14 cellular contexts compared by ENCODE assay signal in the genomic region with DNA sequence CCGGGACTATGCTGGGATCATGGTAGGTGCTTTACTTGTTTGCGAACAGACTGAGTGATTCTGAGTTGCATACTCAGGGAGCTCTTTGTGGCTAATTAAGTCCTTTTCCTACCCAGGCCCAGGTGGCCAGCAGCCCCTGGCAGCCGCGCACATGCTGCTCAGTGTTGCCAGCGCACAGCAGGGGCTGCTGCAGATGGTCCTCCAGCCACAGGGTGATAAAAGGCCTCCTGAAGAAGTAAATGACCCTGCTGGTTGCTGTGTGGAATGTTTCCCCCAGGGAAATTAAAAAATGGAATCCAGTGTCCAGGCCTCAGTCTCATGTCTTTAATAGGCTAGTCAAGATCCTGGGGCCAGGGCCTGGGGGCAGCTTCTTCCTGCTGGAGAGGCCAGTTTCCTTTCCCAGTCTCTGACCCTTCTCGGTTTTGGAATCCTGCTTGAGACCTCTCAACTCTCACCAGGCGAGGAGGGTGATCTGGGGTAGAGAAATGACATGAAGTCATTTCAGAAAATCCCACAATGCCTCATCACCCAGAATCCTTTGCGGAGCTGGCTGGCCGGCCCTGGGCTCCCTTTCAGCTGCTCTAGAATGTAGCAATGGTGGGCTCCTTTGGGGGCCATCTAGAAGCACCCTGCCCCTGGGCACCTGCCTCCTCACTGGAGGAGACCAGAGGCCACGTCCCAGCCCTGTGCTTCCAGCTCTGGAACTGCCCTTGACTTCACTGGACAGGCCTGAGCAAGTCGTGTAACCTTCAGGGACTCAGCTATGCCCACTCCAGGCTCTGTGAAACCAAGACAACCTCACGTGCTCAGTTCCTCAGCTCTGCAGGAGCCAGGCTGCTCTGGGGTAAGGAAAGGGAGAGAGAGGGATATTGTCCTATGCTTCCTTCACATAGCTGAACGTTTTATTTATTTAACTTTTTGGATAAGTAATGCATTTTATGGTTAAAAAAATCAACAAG.
DNase-seq lines count a peak whose midpoint lies in the region; ATAC-seq, FAIRE-seq and TF ChIP-seq lines count a peak whose summit lies in the region.
"Had no signal": no experiment of that assay in that cellular context is flagged by ENCODE, and none has a peak within 500 bp of the region (broad histone marks: within the 10 kb centered on the region; RNA-seq: fewer than 3 reads in every experiment).

No MANE protein-coding gene starts in this region.

- H3K4me3 ChIP-seq in K562 (no peak overlapping the region), neuronal stem cell (ENCODE audit: low read length in 2 of 2) (no peak overlapping the region), foreskin fibroblast (ENCODE audit: low read depth in 1 of 2, low read length in 2 of 2) (no peak overlapping the region)

- FAIRE-seq in K562 (lab: Jason Lieb, UNC) = no peak
- FAIRE-seq: D721Med, endometrium, GM18507, urothelium cell line had no signal

- H3K9me3 ChIP-seq in K562 (replicated peaks; ENCODE audit: control insufficient read depth, insufficient read depth, low read depth, low read length) = no peaks in the 10 kb centered on the region
- H3K9me3 ChIP-seq in neuronal stem cell (replicated peaks in 1 of 2; ENCODE audit: control insufficient read depth in 2 of 2, insufficient read depth in 1 of 2, low read depth in 1 of 2, low read length in 2 of 2) = no peaks in the 10 kb centered on the region

- in situ Hi-C loops in K562 (cut with MboI) = no loop called here

- peak overlapping the region; percentile 87 for H2BK12ac ChIP-seq in neuronal stem cell (ENCODE audit: low read length)

- no peaks in the 10 kb centered on the region for H3K9me1 ChIP-seq in K562 (ENCODE audit: control insufficient read depth, insufficient read depth, low read length)

- H3K4me1 ChIP-seq in K562 (replicated peaks in 1 of 2; ENCODE audit: control insufficient read depth in 2 of 2, insufficient read depth in 2 of 2, low read length in 2 of 2) (peaks cover 10 to 19% of the 10 kb centered on the region in 2 experiments; a peak in 4 of 5 replicates), neuronal stem cell (ENCODE audit: control insufficient read depth in 2 of 2, insufficient read depth in 1 of 2, low read depth in 1 of 2, low read length in 2 of 2) (peaks cover 25% of the 10 kb centered on the region in 2 donors)

- no TSS peak for BruUV-seq in K562 (replicated peaks; lab: Mats Ljungman, UMichigan)

- peak overlapping the region; percentile 45 for H2BK5ac ChIP-seq in neuronal stem cell (ENCODE audit: low read length)

- H2BK15ac ChIP-seq in neuronal stem cell (ENCODE audit: low read length) = peak overlapping the region; percentile 98

- CTCF ChIA-PET in K562 (lab: Yijun Ruan, JAX; ENCODE audit: low intra/inter-chr PET ratio) = no interaction called here

- H3K14ac ChIP-seq in neuronal stem cell (ENCODE audit: low read length) = peak overlapping the region; percentile 86

- H4K91ac ChIP-seq in neuronal stem cell (ENCODE audit: low read depth, low read length, poor library complexity) = no peak overlapping the region

- no peaks in the 10 kb centered on the region for H3K36me3 ChIP-seq in K562 (ENCODE audit: control insufficient read depth, insufficient read depth, low read length)
- H3K36me3 ChIP-seq in neuronal stem cell (replicated peaks in 1 of 2; ENCODE audit: control insufficient read depth in 2 of 2, insufficient read depth in 2 of 2, low read length in 2 of 2) = no peaks in the 10 kb centered on the region

- intact Hi-C loops in K562 (cut with micrococcal nuclease) = loop anchor here (10.0 kb wide), 1 partner anchor 130 kb away; a partner anchor contains a TSS

- H2BK120ac ChIP-seq in neuronal stem cell (ENCODE audit: low read depth, low read length) = no peak overlapping the region

- H2AFZ ChIP-seq in K562 (ENCODE audit: low read depth, low read length) (peak overlapping the region; percentile 29), neuronal stem cell (ENCODE audit: low read length) (peak overlapping the region; percentile 11)

- H4K8ac ChIP-seq in neuronal stem cell (ENCODE audit: low read depth, low read length) = no peak overlapping the region

- TF ChIP-seq RAD21 in K562 (CRISPR knock-in tag; conservative IDR thresholded peaks at IDR 0.05 in 1 of 2, IDR thresholded peaks at IDR 0.05 in 1 of 2) = no peak

- TF ChIP-seq CTCF in K562 (IDR thresholded peaks at IDR 0.05 in 2 of 3, conservative IDR thresholded peaks at IDR 0.05 in 1 of 3; ENCODE audit: insufficient read depth in 2 of 3, low read depth in 1 of 3, low read length in 3 of 3) (no peak), foreskin fibroblast (IDR thresholded peaks at IDR 0.05; ENCODE audit: low read depth, low read length) (no peak)

- peak overlapping the region; percentile 94 for H3K18ac ChIP-seq in neuronal stem cell (ENCODE audit: low read length)

- WGBS in K562 (ENCODE audit: insufficient coverage, low coverage, missing lambda C conversion rate) = 62% methylated on average over 13 of the region's 13 CpGs
- WGBS in neuronal stem cell (ENCODE audit: extremely low coverage in 2 of 2, insufficient read length in 2 of 2, insufficient replicate concordance in 1 of 2), 2 donors = no CpG with 5 or more reads among the region's 13 CpGs

- no peaks in the 10 kb centered on the region for H3K79me1 ChIP-seq in neuronal stem cell (ENCODE audit: low read depth, low read length)

- no peak overlapping the region for H2AK5ac ChIP-seq in neuronal stem cell (ENCODE audit: low read depth, low read length)

- H3K23ac ChIP-seq in neuronal stem cell (ENCODE audit: low read depth, low read length, poor library complexity) = no peak overlapping the region

- DNase-seq in DMS153 (lab: John Stamatoyannopoulos, UW) (peak; percentile 21), NCI-H1694 (lab: John Stamatoyannopoulos, UW) (peak; percentile 55), K562 (ENCODE audit: extremely low read depth in 1 of 4, low spot score in 3 of 4) (no peak), neuronal stem cell (ENCODE audit: low spot score) (no peak), foreskin fibroblast (no peak)
- DNase-seq: activated effector memory CD4-positive, alpha-beta T cell treated with Interleukin-2 at 50 U/mL for 16 hours; Kasumi-1 had no signal

- H3K9ac ChIP-seq in K562 (ENCODE audit: insufficient read depth in 1 of 2, low read depth in 2 of 2, low read length in 2 of 2) (peak overlapping the region in 1 of 2 experiments; percentile 49; a peak in 2 of 4 replicates), neuronal stem cell (ENCODE audit: low read depth, low read length, poor library complexity) (peak overlapping the region; percentile 61)

- POLR2A ChIA-PET in K562 (lab: Yijun Ruan, JAX) = interaction anchor here (0.5 to 1.8 kb wide), 5 partner anchors 12 to 339 kb away, joined by 3 to 4 read pairs (median 3); no protein-coding TSS in a partner anchor

- H3K4me2 ChIP-seq in K562 (ENCODE audit: insufficient read depth, low read length) = no peak overlapping the region
- no peak overlapping the region for H3K4me2 ChIP-seq in neuronal stem cell (ENCODE audit: insufficient read depth, low read length, poor library complexity, severe bottlenecking)

- no peak overlapping the region for H3K27ac ChIP-seq in K562 (ENCODE audit: extremely low read depth, low read depth, low read length)
- H3K27ac ChIP-seq in neuronal stem cell (replicated peaks; ENCODE audit: low read length) = peak overlapping the region; percentile 73

- no peak for TF ChIP-seq EP300 in K562 (IDR thresholded peaks at IDR 0.05; ENCODE audit: low read length)

- H4K20me1 ChIP-seq in K562 (replicated peaks; ENCODE audit: control insufficient read depth, insufficient read depth, low read length) = no peaks in the 10 kb centered on the region

- H3K27me3 ChIP-seq in K562 (ENCODE audit: control insufficient read depth in 2 of 2, insufficient read depth in 2 of 2, low read length in 2 of 2) = no peaks in the 10 kb centered on the region
- H3K27me3 ChIP-seq in neuronal stem cell (ENCODE audit: control insufficient read depth in 3 of 3, insufficient read depth in 3 of 3, low read depth in 1 of 3, low read length in 3 of 3) = no peaks in the 10 kb centered on the region

- TF ChIP-seq POLR2A in K562 (conservative IDR thresholded peaks at IDR 0.05) = no peak

- no peak for ATAC-seq in K562
- no peak for ATAC-seq in HG03039 (IDR thresholded peaks at IDR 0.05; ENCODE audit: unreplicated experiment)
- no peak for ATAC-seq in GM21737 (IDR thresholded peaks at IDR 0.05; ENCODE audit: unreplicated experiment)
- no peak for ATAC-seq in GM21360 (IDR thresholded peaks at IDR 0.05; ENCODE audit: unreplicated experiment)

- peak overlapping the region; percentile 78 for H3K4ac ChIP-seq in neuronal stem cell (ENCODE audit: low read length)

- H3K79me2 ChIP-seq in K562 (ENCODE audit: control insufficient read depth, insufficient read depth, low read length) = no peaks in the 10 kb centered on the region

TF ChIP-seq in K562, 482 proteins besides CTCF, POLR2A, EP300 and RAD21 (continues in another document):
- TF ChIP-seq, protein P1, sequence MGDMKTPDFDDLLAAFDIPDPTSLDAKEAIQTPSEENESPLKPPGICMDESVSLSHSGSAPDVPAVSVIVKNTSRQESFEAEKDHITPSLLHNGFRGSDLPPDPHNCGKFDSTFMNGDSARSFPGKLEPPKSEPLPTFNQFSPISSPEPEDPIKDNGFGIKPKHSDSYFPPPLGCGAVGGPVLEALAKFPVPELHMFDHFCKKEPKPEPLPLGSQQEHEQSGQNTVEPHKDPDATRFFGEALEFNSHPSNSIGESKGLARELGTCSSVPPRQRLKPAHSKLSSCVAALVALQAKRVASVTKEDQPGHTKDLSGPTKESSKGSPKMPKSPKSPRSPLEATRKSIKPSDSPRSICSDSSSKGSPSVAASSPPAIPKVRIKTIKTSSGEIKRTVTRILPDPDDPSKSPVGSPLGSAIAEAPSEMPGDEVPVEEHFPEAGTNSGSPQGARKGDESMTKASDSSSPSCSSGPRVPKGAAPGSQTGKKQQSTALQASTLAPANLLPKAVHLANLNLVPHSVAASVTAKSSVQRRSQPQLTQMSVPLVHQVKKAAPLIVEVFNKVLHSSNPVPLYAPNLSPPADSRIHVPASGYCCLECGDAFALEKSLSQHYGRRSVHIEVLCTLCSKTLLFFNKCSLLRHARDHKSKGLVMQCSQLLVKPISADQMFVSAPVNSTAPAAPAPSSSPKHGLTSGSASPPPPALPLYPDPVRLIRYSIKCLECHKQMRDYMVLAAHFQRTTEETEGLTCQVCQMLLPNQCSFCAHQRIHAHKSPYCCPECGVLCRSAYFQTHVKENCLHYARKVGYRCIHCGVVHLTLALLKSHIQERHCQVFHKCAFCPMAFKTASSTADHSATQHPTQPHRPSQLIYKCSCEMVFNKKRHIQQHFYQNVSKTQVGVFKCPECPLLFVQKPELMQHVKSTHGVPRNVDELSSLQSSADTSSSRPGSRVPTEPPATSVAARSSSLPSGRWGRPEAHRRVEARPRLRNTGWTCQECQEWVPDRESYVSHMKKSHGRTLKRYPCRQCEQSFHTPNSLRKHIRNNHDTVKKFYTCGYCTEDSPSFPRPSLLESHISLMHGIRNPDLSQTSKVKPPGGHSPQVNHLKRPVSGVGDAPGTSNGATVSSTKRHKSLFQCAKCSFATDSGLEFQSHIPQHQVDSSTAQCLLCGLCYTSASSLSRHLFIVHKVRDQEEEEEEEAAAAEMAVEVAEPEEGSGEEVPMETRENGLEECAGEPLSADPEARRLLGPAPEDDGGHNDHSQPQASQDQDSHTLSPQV (IDR thresholded peaks at IDR 0.05) = 0 out of 2 replicates have a peak, but pooled peaks have one; percentile 29
- TF ChIP-seq BHLHE40 (IDR thresholded peaks at IDR 0.05; ENCODE audit: low read length) (peak; percentile 40; the same call in 1 of the 2 replicates), ELF1 (tag; IDR thresholded peaks at IDR 0.05) (no peak)

Comparison
In these comparisons a context has a peak if more than half of its experiments do, and no peak if none do; other contexts are left out.
1. DNase-seq: peak in DMS153 (single experiment) and NCI-H1694 (single experiment); none in K562 (0 of 4), neuronal stem cell (single experiment) and foreskin fibroblast (0 of 2).